Comparison of ENCODE assay signal across 30 cellular contexts in genomic region chr2:236008857-236009256, GRCh38.
DNase-seq lines count a peak whose midpoint lies in the region; ATAC-seq, FAIRE-seq and TF ChIP-seq lines count a peak whose summit lies in the region.
"Had no signal": no experiment of that assay in that cellular context is flagged by ENCODE, and none has a peak within 500 bp of the region (broad histone marks: within the 10 kb centered on the region; RNA-seq: fewer than 3 reads in every experiment).

No MANE protein-coding gene starts in this region.

- in situ Hi-C loops in HepG2 (cut with HindIII; ENCODE audit: extremely low pct_ligation_motif_present, low pct_unique_long_range_greater_than_20kb) = no loop called here

- POLR2A ChIA-PET in HepG2 (lab: Yijun Ruan, JAX) = no interaction called here

- no peaks in the 10 kb centered on the region for H3K79me2 ChIP-seq in HepG2 (ENCODE audit: insufficient read depth, low read length)

- H3K27ac ChIP-seq in HepG2 (ENCODE audit: extremely low read length, insufficient read depth, low read length) (peak overlapping the region; percentile 34), right lobe of liver (no peak overlapping the region), BLaER1 (no peak overlapping the region)
- H3K27ac ChIP-seq: 22Rv1, A549, C4-2B had no signal

- H2AFZ ChIP-seq in HepG2 (ENCODE audit: low read length) = no peak overlapping the region

- ATAC-seq in HepG2 (peak; percentile 86), right lobe of liver (no peak), GM21447 (IDR thresholded peaks at IDR 0.05; ENCODE audit: unreplicated experiment) (no peak)
- ATAC-seq: A549; CD8-positive, alpha-beta T cell had no signal

- H3K4me2 ChIP-seq in HepG2 (ENCODE audit: low read depth, low read length) = no peak overlapping the region
- H3K4me2 ChIP-seq in BLaER1 = peak overlapping the region; percentile 84
- H3K4me2 ChIP-seq: A549 had no signal

- peak in 1 of 2 experiments; percentile 60; a peak in 2 of 4 replicates for TF ChIP-seq EP300 in HepG2 (IDR thresholded peaks at IDR 0.05; ENCODE audit: low read depth in 2 of 2, low read length in 2 of 2)
- TF ChIP-seq EP300 in HepG2 (CRISPR knock-in tag; IDR thresholded peaks at IDR 0.05; ENCODE audit: borderline replicate concordance) = no peak

- H4K20me1 ChIP-seq in HepG2 (ENCODE audit: insufficient read depth, low read length) = no peaks in the 10 kb centered on the region; the same call in 1 of the 2 replicates
- H4K20me1 ChIP-seq in BLaER1 = no peaks in the 10 kb centered on the region

- DNase-seq in HepG2 (ENCODE audit: low spot score) (peak; percentile 81), right lobe of liver (no peak)
- DNase-seq: 8988T; ACHN; AML-193; BE2C; C1 segment of cervical spinal cord; Caco-2; Calu3; CD4-positive, alpha-beta memory T cell; CD4-positive, alpha-beta T cell; CD4-positive, CD25-positive, alpha-beta regulatory T cell; CD8-positive, alpha-beta memory T cell; CD8-positive, alpha-beta T cell; COR-L47; DMS 273 treated with DMSO at 0.1 percent for 48 hours; DMS153; DMS53; DMS79; DMS79 treated with DMSO at 0.1 percent for 48 hours; DND-41; EL had no signal

- intact Hi-C loops in HepG2 (cut with micrococcal nuclease; ENCODE audit: unreplicated experiment) (no loop called here), right lobe of liver (cut with DNase I) (no loop called here)

- TF ChIP-seq RAD21 in HepG2 (CRISPR knock-in tag; IDR thresholded peaks at IDR 0.05) = no peak

- no TSS peak for BruUV-seq in HepG2 (replicated peaks; lab: Mats Ljungman, UMichigan)

- H3K9me3 ChIP-seq in HepG2 (ENCODE audit: low read length) (no peaks in the 10 kb centered on the region), right lobe of liver (no peaks in the 10 kb centered on the region), BLaER1 (peaks cover 25% of the 10 kb centered on the region)
- H3K9me3 ChIP-seq: A549, BE2C, Caco-2 had no signal

- H3K4me1 ChIP-seq in HepG2 (ENCODE audit: insufficient read depth, low read length) (peaks cover 35% of the 10 kb centered on the region), right lobe of liver (peaks cover 0 to 7% (median 0%) of the 10 kb centered on the region in 4 donors), BLaER1 (peaks cover 99% of the 10 kb centered on the region)
- H3K4me1 ChIP-seq: BE2C, Caco-2 had no signal

- FAIRE-seq in HepG2 (lab: Jason Lieb, UNC) = peak; percentile 87
- FAIRE-seq: A204.1, A549, D721Med had no signal

- 43% methylated on average over 9 of the region's 9 CpGs for WGBS in HepG2 (ENCODE audit: low lambda C conversion rate)
- WGBS in right lobe of liver (ENCODE audit: insufficient coverage, low coverage, low lambda C conversion rate, missing lambda C conversion rate) = 80% methylated on average over 9 of the region's 9 CpGs

- TF ChIP-seq CTCF in HepG2 (CRISPR knock-in tag; IDR thresholded peaks at IDR 0.05) (no peak), right lobe of liver (IDR thresholded peaks at IDR 0.05) (no peak)

- CTCF ChIA-PET in HepG2 (lab: Yijun Ruan, JAX; ENCODE audit: low intra/inter-chr PET ratio, low total read pairs) = no interaction called here

- TF ChIP-seq POLR2A in HepG2 (IDR thresholded peaks at IDR 0.05; ENCODE audit: insufficient read depth in 1 of 2, low read depth in 2 of 2, low read length in 2 of 2) (no peak), right lobe of liver (IDR thresholded peaks at IDR 0.05) (no peak)

- no peak overlapping the region for H3K9ac ChIP-seq in HepG2 (ENCODE audit: insufficient read depth, low read depth, low read length)
- no peak overlapping the region for H3K9ac ChIP-seq in BLaER1
- H3K9ac ChIP-seq: BLaER1 treated with 17β-estradiol and CSF1 and Interleukin-3, amounts not matched to agents 10 nM and 100 nM had no signal

- H3K36me3 ChIP-seq in HepG2 (replicated peaks in 1 of 2; ENCODE audit: control insufficient read depth in 1 of 2, insufficient read depth in 2 of 2, low read length in 2 of 2) (peaks cover 0 to 3% of the 10 kb centered on the region in 2 experiments; a peak in 1 of 5 replicates), right lobe of liver (no peaks in the 10 kb centered on the region), BLaER1 (peaks cover 25% of the 10 kb centered on the region; the same call in 1 of the 2 replicates)
- H3K36me3 ChIP-seq: BE2C had no signal

- H3K27me3 ChIP-seq in HepG2 (ENCODE audit: control insufficient read depth in 1 of 2, insufficient read depth in 2 of 2, low read length in 2 of 2) (no peaks in the 10 kb centered on the region), right lobe of liver (no peaks in the 10 kb centered on the region), BLaER1 (peaks cover 7% of the 10 kb centered on the region)
- H3K27me3 ChIP-seq: BE2C had no signal

- no peak overlapping the region for H3K4me3 ChIP-seq in HepG2 (replicated peaks in 1 of 3; ENCODE audit: insufficient read depth in 1 of 3, low read depth in 2 of 3, low read length in 3 of 3)
- H3K4me3 ChIP-seq in right lobe of liver = no peak overlapping the region
- H3K4me3 ChIP-seq in BLaER1 = no peak overlapping the region
- H3K4me3 ChIP-seq: A549; BLaER1 treated with 17β-estradiol and CSF1 and Interleukin-3, amounts not matched to agents 10 nM and 100 nM had no signal

TF ChIP-seq in HepG2, 621 proteins besides CTCF, POLR2A, EP300 and RAD21 (continues in another document):
- TF ChIP-seq TRIM22 (IDR thresholded peaks at IDR 0.05) (no peak), SOX5 (CRISPR knock-in tag; IDR thresholded peaks at IDR 0.05; ENCODE audit: borderline replicate concordance) (peak; percentile 50; the same call in 1 of the 2 replicates), ZBTB25 (CRISPR knock-in tag; IDR thresholded peaks at IDR 0.05) (0 out of 2 replicates have a peak, but pooled peaks have one; percentile 42), ZNF790 (CRISPR knock-in tag; IDR thresholded peaks at IDR 0.05; ENCODE audit: borderline replicate concordance) (0 out of 2 replicates have a peak, but pooled peaks have one; percentile 43), NR2F6 (IDR thresholded peaks at IDR 0.05) (0 out of 2 replicates have a peak, but pooled peaks have one; percentile 13), NR2F6 (CRISPR knock-in tag; IDR thresholded peaks at IDR 0.05) (peak; percentile 40; the same call in 1 of the 2 replicates), TEAD2 (CRISPR knock-in tag; IDR thresholded peaks at IDR 0.05) (no peak), NFIC (IDR thresholded peaks at IDR 0.05; ENCODE audit: low read length) (peak; percentile 46; the same call in 1 of the 2 replicates), SOX13 (IDR thresholded peaks at IDR 0.05) (no peak), SOX13 (CRISPR knock-in tag; conservative IDR thresholded peaks at IDR 0.05 in 1 of 2, IDR thresholded peaks at IDR 0.05 in 1 of 2) (peak in 1 of 2 experiments; percentile 64; a peak in 2 of 4 replicates), ZSCAN25 (CRISPR knock-in tag; IDR thresholded peaks at IDR 0.05) (0 out of 2 replicates have a peak, but pooled peaks have one; percentile 20), GATAD2A (CRISPR knock-in tag; IDR thresholded peaks at IDR 0.05) (peak; percentile 72)
- TF ChIP-seq, protein P1, sequence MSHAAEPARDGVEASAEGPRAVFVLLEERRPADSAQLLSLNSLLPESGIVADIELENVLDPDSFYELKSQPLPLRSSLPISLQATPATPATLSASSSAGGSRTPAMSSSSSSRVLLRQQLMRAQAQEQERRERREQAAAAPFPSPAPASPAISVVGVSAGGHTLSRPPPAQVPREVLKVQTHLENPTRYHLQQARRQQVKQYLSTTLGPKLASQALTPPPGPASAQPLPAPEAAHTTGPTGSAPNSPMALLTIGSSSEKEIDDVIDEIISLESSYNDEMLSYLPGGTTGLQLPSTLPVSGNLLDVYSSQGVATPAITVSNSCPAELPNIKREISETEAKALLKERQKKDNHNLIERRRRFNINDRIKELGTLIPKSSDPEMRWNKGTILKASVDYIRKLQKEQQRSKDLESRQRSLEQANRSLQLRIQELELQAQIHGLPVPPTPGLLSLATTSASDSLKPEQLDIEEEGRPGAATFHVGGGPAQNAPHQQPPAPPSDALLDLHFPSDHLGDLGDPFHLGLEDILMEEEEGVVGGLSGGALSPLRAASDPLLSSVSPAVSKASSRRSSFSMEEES (CRISPR knock-in tag; IDR thresholded peaks at IDR 0.05) = 0 out of 2 replicates have a peak, but pooled peaks have one; percentile 53
